ENCODE assay signal across 23 cellular contexts in the genomic region with DNA sequence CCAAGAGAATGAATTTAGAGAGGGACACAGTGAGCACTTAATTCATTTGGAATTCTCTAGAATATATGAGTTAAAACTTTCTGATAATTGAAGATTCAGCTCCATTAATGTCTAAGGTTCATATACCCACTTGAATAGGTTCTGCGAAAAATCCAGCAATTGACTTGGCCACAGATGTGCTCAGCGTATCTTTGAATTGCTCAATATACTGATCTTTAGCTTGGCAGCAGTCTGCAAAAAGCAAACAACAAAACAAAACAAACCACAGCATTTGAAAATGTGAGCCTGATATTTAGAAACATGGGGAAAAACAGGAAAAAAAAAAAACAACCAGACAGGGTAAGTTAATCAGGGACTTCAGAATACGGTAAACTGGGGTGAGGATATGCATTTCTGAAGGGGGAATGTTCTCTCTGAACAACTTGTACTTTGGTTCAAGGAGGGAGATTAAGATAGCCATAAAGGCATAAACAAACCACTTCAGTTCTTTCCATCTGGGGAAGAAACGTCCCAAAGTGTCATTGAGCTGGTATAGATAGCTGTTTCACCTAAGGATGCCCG. TPM values are rescaled to one million over a fixed set of nuclear protein-coding genes. Genes with fewer than 3 reads are reported as not detected.
DNase-seq lines count a peak whose midpoint lies in the region; ATAC-seq, FAIRE-seq and TF ChIP-seq lines count a peak whose summit lies in the region.
"Had no signal": no experiment of that assay in that cellular context is flagged by ENCODE, and none has a peak within 500 bp of the region (broad histone marks: within the 10 kb centered on the region; RNA-seq: fewer than 3 reads in every experiment).

No MANE protein-coding gene starts in this region.

- H3K4me1 ChIP-seq in pancreas = peaks cover 0 to 13% (median 12%) of the 10 kb centered on the region in 3 donors
- H3K4me1 ChIP-seq: BLaER1 had no signal

- H3K27me3 ChIP-seq in pancreas = no peaks in the 10 kb centered on the region
- H3K27me3 ChIP-seq: BLaER1 had no signal

- H3K9me3 ChIP-seq in pancreas = no peaks in the 10 kb centered on the region
- H3K9me3 ChIP-seq: BLaER1 had no signal

- 17 to 19% methylated on average over 5 of the region's 5 CpGs for WGBS in pancreas, 2 donors

- H3K27ac ChIP-seq in 22Rv1 (peak overlapping the region; percentile 15; the same call in 1 of the 2 replicates), pancreas (no peak overlapping the region), substantia nigra (ENCODE audit: low read depth, low read length, poor library complexity, severe bottlenecking) (no peak overlapping the region)
- H3K27ac ChIP-seq: BLaER1 had no signal

- TF ChIP-seq CTCF in 22Rv1 (IDR thresholded peaks at IDR 0.05) (no peak), pancreas (IDR thresholded peaks at IDR 0.05) (no peak)

- no peak for FAIRE-seq in pancreas (lab: Jason Lieb, UNC)
- FAIRE-seq: A204.1, H54 had no signal

- peak; percentile 77 for DNase-seq in NCI-H524 treated with DMSO at 0.1 percent for 48 hours (lab: John Stamatoyannopoulos, UW)
- DNase-seq in iris pigment epithelial cell (ENCODE audit: low read depth) = peak; percentile 57
- DNase-seq in pancreas = no peak
- no peak for DNase-seq in UCSD-AML1 (lab: John Stamatoyannopoulos, UW; ENCODE audit: unreplicated experiment)
- DNase-seq in substantia nigra (lab: John Stamatoyannopoulos, UW) = no peak
- DNase-seq in activated CD4-positive, alpha-beta T cell treated with anti-CD3 and anti-CD28 coated beads for 48 hours = no peak
- DNase-seq: CD8-positive, alpha-beta memory T cell; GDM1; HFFc6; NCI-H1092 treated with DMSO at 0.1 percent for 48 hours; NCI-H1694 treated with DMSO at 0.1 percent for 48 hours; NCI-H2107; NCI-H345; NCI-H69; OCI-M1; RPMI8226; SIG-M5 had no signal

- no peak overlapping the region for H3K4me3 ChIP-seq in pancreas
- H3K4me3 ChIP-seq: BLaER1 had no signal

- peak; percentile 57 to 80 (median 70) for ATAC-seq in pancreas
- ATAC-seq in HG03196 (IDR thresholded peaks at IDR 0.05; ENCODE audit: unreplicated experiment) = no peak

- intact Hi-C loops in pancreas (cut with DNase I) = no loop called here

- H3K36me3 ChIP-seq in pancreas = no peaks in the 10 kb centered on the region
- H3K36me3 ChIP-seq: BLaER1 had no signal

RNA-seq across cellular contexts. Expression of a gene that starts 21.4 kb away (rescaled TPM):
- total RNA-seq in pancreas = not detected
- polyA plus RNA-seq in pancreas = not detected
- total RNA-seq: CD8-positive, alpha-beta memory T cell; HFFc6; MCF 10A had no signal
- polyA plus RNA-seq: CD8-positive, alpha-beta memory T cell had no signal

Comparison
In these comparisons a context has a peak if more than half of its experiments do, and no peak if none do; other contexts are left out.
1. DNase-seq: peak in NCI-H524 treated with DMSO at 0.1 percent for 48 hours (single experiment) and iris pigment epithelial cell (single experiment); none in pancreas (0 of 6), UCSD-AML1 (single experiment), substantia nigra (0 of 49) and activated CD4-positive, alpha-beta T cell treated with anti-CD3 and anti-CD28 coated beads for 48 hours (single experiment).